Comparison of ENCODE assay signal across 9 cellular contexts in the genomic region with DNA sequence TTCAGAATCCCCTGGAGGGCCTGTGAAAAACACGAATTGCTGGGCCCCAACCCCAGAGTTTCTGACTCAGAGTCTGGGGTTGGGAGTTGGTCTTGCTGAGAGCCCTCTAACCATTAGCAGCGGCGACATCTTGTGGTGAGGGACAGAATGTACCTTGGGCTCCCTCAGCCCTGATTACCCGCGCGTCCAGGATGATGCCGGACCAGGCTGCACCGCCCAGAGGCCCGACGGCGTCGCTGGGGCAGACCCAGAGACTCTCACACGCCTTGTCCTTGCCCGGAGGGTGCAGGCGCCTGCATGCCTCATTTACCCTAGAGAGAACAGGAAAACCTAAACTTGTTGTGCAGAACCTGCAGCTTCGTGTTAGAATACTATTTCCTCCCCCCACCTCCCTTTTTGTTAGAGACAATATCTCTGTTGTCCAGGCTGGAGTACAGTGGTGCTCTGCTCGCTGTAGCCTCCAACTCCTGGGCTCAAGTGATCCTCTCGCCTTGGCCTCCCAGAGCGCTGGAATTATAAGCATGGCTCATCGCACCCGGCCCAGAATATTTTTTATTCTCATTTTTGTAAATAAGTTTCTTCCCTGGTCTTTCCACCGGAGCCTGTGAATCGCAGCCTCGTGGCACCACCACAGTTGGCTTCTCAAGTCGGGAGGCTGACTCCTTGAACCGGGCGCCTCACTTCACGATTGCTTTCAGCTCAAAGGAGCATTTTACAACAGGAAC. TPM values are rescaled to one million over a fixed set of nuclear protein-coding genes. Genes with fewer than 3 reads are reported as not detected.
DNase-seq lines count a peak whose midpoint lies in the region; ATAC-seq and TF ChIP-seq lines count a peak whose summit lies in the region.
"Had no signal": no experiment of that assay in that cellular context is flagged by ENCODE, and none has a peak within 500 bp of the region (broad histone marks: within the 10 kb centered on the region; RNA-seq: fewer than 3 reads in every experiment).

No MANE protein-coding gene starts in this region.

- peak; percentile 47 to 67 (median 54) for DNase-seq in CD4-positive, alpha-beta T cell
- peak; percentile 50 for DNase-seq in NCI-H526 treated with DMSO at 0.1 percent for 48 hours (lab: John Stamatoyannopoulos, UW)
- DNase-seq in activated CD4-positive, alpha-beta T cell treated with anti-CD3 and anti-CD28 coated beads, Interleukin-2, amount 10 ng/mL, durations not matched to agents 7 days and 5 days: peak; percentile 80
- peak; percentile 55 to 85 for DNase-seq in dermis microvascular lymphatic vessel endothelial cell (ENCODE audit: low read depth in 2 of 2)
- DNase-seq in lung microvascular endothelial cell (ENCODE audit: low read depth in 2 of 2): peak; percentile 87
- DNase-seq in stimulated activated CD8-positive, alpha-beta memory T cell treated with anti-CD3 and anti-CD28 coated beads, Interleukin-12 subunit alpha, Interleukin-12 subunit beta, amount 100 ng/mL, for 1 hour (ENCODE audit: low read depth): peak; percentile 54

- no peak overlapping the region for H3K27ac ChIP-seq in CD4-positive, alpha-beta T cell (ENCODE audit: low read depth, low read length)

- peak overlapping the region; percentile 82 for H3K4me3 Mint-ChIP-seq in CD4-positive, alpha-beta T cell
- H3K4me3 Mint-ChIP-seq in activated CD4-positive, alpha-beta T cell treated with anti-CD3 and anti-CD28 coated beads, Interleukin-2, amount 10 ng/mL, durations not matched to agents 7 days and 5 days: peak overlapping the region; percentile 25

- peaks cover 22% of the 10 kb centered on the region for H3K4me1 Mint-ChIP-seq in CD4-positive, alpha-beta T cell (ENCODE audit: low read depth)
- peaks cover 43% of the 10 kb centered on the region for H3K4me1 Mint-ChIP-seq in activated CD4-positive, alpha-beta T cell treated with anti-CD3 and anti-CD28 coated beads, Interleukin-2, amount 10 ng/mL, durations not matched to agents 7 days and 5 days

- peak; percentile 60 for ATAC-seq in CD4-positive, alpha-beta T cell (ENCODE audit: poor library complexity)
- ATAC-seq in GM19397 (IDR thresholded peaks at IDR 0.05; ENCODE audit: unreplicated experiment): peak; percentile 44
- peak; percentile 51 for ATAC-seq in HG03469 (IDR thresholded peaks at IDR 0.05; ENCODE audit: unreplicated experiment)

- CTCF ChIA-PET in CD4-positive, alpha-beta T cell (lab: Charles Lee): interaction anchor here (1.0 to 1.9 kb wide), 4 partner anchors 65 to 191 kb away, joined by 3 to 6 read pairs (median 5); no protein-coding TSS in a partner anchor
- CTCF ChIA-PET in activated CD4-positive, alpha-beta T cell treated with anti-CD3 and anti-CD28 coated beads, Interleukin-2, amount 10 ng/mL, durations not matched to agents 7 days and 5 days (lab: Charles Lee): interaction anchor here (0.8 to 4.0 kb wide), 22 partner anchors 8 to 376 kb away, joined by 3 to 21 read pairs (median 4); a partner anchor contains a TSS

- no peaks in the 10 kb centered on the region for H3K36me3 Mint-ChIP-seq in CD4-positive, alpha-beta T cell (ENCODE audit: low read depth)
- H3K36me3 Mint-ChIP-seq in activated CD4-positive, alpha-beta T cell treated with anti-CD3 and anti-CD28 coated beads, Interleukin-2, amount 10 ng/mL, durations not matched to agents 7 days and 5 days (ENCODE audit: low read depth): no peaks in the 10 kb centered on the region

- intact Hi-C loops in CD4-positive, alpha-beta T cell (cut with DNase I, micrococcal nuclease): loop anchor here (1.0 to 10.0 kb wide), 5 partner anchors 111 to 1109 kb away; no protein-coding TSS in a partner anchor

- H3K9me3 Mint-ChIP-seq in CD4-positive, alpha-beta T cell: no peaks in the 10 kb centered on the region
- no peaks in the 10 kb centered on the region for H3K9me3 Mint-ChIP-seq in activated CD4-positive, alpha-beta T cell treated with anti-CD3 and anti-CD28 coated beads, Interleukin-2, amount 10 ng/mL, durations not matched to agents 7 days and 5 days
- H3K9me3 Mint-ChIP-seq: dendritic cell treated with granulocyte-macrophage colony-stimulating factor and Interleukin-4, amounts not matched to agents 40 ng/mL and 50 ng/mL, for 4 days had no signal

- TF ChIP-seq CTCF in CD4-positive, alpha-beta T cell (IDR thresholded peaks at IDR 0.05): peak; percentile 69

- no peaks in the 10 kb centered on the region for H3K9me3 ChIP-seq in CD4-positive, alpha-beta T cell (ENCODE audit: control insufficient read depth, low read length)

- H3K27me3 ChIP-seq in CD4-positive, alpha-beta T cell (ENCODE audit: control insufficient read depth, insufficient read depth, low read length): no peaks in the 10 kb centered on the region

- no peaks in the 10 kb centered on the region for H3K27me3 Mint-ChIP-seq in CD4-positive, alpha-beta T cell
- no peaks in the 10 kb centered on the region for H3K27me3 Mint-ChIP-seq in activated CD4-positive, alpha-beta T cell treated with anti-CD3 and anti-CD28 coated beads, Interleukin-2, amount 10 ng/mL, durations not matched to agents 7 days and 5 days

- POLR2A ChIA-PET in CD4-positive, alpha-beta T cell (lab: Charles Lee): no interaction called here
- POLR2A ChIA-PET in activated CD4-positive, alpha-beta T cell treated with anti-CD3 and anti-CD28 coated beads, Interleukin-2, amount 10 ng/mL, durations not matched to agents 7 days and 5 days (lab: Charles Lee): no interaction called here

- H3K27ac Mint-ChIP-seq in CD4-positive, alpha-beta T cell: no peak overlapping the region
- H3K27ac Mint-ChIP-seq in activated CD4-positive, alpha-beta T cell treated with anti-CD3 and anti-CD28 coated beads, Interleukin-2, amount 10 ng/mL, durations not matched to agents 7 days and 5 days: no peak overlapping the region
- H3K27ac Mint-ChIP-seq: dendritic cell treated with granulocyte-macrophage colony-stimulating factor and Interleukin-4, amounts not matched to agents 40 ng/mL and 50 ng/mL, for 4 days had no signal

RNA-seq across cellular contexts. Expression of a gene that starts 22.2 kb away (rescaled TPM):
- not detected for total RNA-seq in CD4-positive, alpha-beta T cell
- not detected for total RNA-seq in activated CD4-positive, alpha-beta T cell treated with anti-CD3 and anti-CD28 coated beads, Interleukin-2, amount 10 ng/mL, durations not matched to agents 7 days and 5 days
- total RNA-seq in dermis microvascular lymphatic vessel endothelial cell (not detected in 2 replicates), lung microvascular endothelial cell (not detected in 2 replicates)
